Comparison of ENCODE assay signal across 13 cellular contexts in the genomic region with DNA sequence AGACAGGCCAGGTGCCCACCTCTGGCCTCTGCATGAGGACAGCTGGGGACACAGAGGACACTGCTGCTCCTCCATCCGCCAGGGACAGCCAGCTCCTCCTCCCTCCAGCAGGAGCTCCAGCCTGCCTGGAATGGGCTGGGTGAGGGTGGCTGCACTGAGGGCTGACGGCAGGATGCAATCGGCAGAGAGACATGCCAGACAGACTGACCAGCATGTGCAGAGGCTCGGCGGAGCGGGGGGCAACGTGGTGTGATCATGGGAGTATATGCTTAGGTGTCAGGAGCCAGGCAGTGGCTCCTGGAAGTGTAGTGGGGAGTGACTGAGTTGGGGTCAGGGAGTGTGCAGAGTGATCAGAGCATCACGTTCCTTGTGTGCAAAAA.
"Had no signal": no experiment of that assay in that cellular context is flagged by ENCODE, and none has a peak within 500 bp of the region (broad histone marks: within the 10 kb centered on the region; RNA-seq: fewer than 3 reads in every experiment).

No MANE protein-coding gene starts in this region.

- ATAC-seq: body of pancreas, left cardiac atrium, T-cell had no signal

- H3K4me3 ChIP-seq: body of pancreas, ovary, transverse colon had no signal

- H3K9me3 Mint-ChIP-seq: activated naive CD4-positive, alpha-beta T cell treated with anti-CD3 and anti-CD28 coated beads, Interleukin-2, amount 50 U/mL, for 24 hours; central memory CD8-positive, alpha-beta T cell; nephron progenitor cell; T-cell had no signal

- H3K27ac ChIP-seq: body of pancreas, ovary, transverse colon had no signal

- H3K36me3 Mint-ChIP-seq: activated naive CD4-positive, alpha-beta T cell treated with anti-CD3 and anti-CD28 coated beads, Interleukin-2, amount 50 U/mL, for 24 hours; memory B cell; T-cell had no signal

- H3K9me3 ChIP-seq: body of pancreas, ovary, transverse colon had no signal

- H3K27me3 ChIP-seq: body of pancreas, ovary, transverse colon had no signal

- H3K4me1 ChIP-seq: body of pancreas, transverse colon had no signal

- DNase-seq: amniotic stem cell; body of pancreas; dermis blood vessel endothelial cell; nephron progenitor cell; ovary; stimulated activated CD4-positive, alpha-beta T cell treated with anti-CD3 and anti-CD28 coated beads, Interleukin-15, amount 100 ng/mL, for 24 hours; stimulated activated CD4-positive, alpha-beta T cell treated with anti-CD3 and anti-CD28 coated beads, Interleukin-4, amount 100 ng/mL, for 4 hours; transverse colon had no signal

- H3K36me3 ChIP-seq: ovary, transverse colon had no signal

- H3K4me1 Mint-ChIP-seq: activated naive CD4-positive, alpha-beta T cell treated with anti-CD3 and anti-CD28 coated beads, Interleukin-2, amount 50 U/mL, for 24 hours; central memory CD8-positive, alpha-beta T cell; memory B cell; T-cell had no signal

- H3K4me3 Mint-ChIP-seq: activated naive CD4-positive, alpha-beta T cell treated with anti-CD3 and anti-CD28 coated beads, Interleukin-2, amount 50 U/mL, for 24 hours; central memory CD8-positive, alpha-beta T cell; memory B cell; nephron progenitor cell; T-cell had no signal

- H3K27ac Mint-ChIP-seq: activated naive CD4-positive, alpha-beta T cell treated with anti-CD3 and anti-CD28 coated beads, Interleukin-2, amount 50 U/mL, for 24 hours; memory B cell; nephron progenitor cell; T-cell had no signal
